7 cellular contexts compared by ENCODE assay signal in the genomic region with DNA sequence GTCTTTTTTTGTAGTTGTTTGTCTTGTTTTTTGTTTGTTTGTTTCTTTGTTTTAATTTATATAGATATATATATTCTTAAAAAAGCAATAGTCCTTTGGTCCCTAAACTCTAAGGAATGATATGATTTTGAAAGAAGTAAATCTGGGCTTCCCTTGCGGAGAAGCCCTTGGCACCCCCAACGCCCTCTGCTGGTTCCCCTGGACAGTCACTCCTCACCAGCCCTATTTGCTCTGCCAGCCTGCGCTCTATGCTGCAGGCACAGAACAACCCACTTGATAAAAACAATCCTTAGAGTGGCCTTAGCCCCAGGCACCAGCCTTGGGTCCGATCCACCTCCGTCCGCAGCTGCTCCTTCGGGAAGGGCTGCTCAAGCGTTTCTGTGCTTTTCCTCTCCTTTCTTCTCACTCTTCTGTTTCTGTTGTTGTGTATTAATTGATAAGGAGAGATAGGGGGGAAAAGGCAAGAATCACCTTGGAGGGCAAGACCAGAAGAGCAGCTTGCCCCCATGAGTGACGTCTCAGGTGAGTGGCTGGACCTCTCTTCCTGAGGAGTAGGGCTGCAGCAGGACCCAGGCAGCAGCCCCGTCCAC.
DNase-seq lines count a peak whose midpoint lies in the region; ATAC-seq and TF ChIP-seq lines count a peak whose summit lies in the region.

No MANE protein-coding gene starts in this region.

- no peak for ATAC-seq in GM21360 (IDR thresholded peaks at IDR 0.05; ENCODE audit: unreplicated experiment)

- DNase-seq in GM12865 (ENCODE audit: low read depth) (peak; percentile 28), NCI-H82 (lab: John Stamatoyannopoulos, UW) (peak; percentile 77), activated T-cell treated with anti-CD3 and anti-CD28 coated beads for 24 hours (ENCODE audit: low read depth) (peak; percentile 18), fibroblast of pulmonary artery (ENCODE audit: low read depth) (peak; percentile 54), amniotic stem cell (lab: John Stamatoyannopoulos, UW) (no peak)
- DNase-seq in stimulated activated CD4-positive, alpha-beta T cell treated with anti-CD3 and anti-CD28 coated beads, Interleukin-12 subunit alpha, Interleukin-12 subunit beta, amount 100 ng/mL, for 24 hours (ENCODE audit: low read depth in 2 of 2), result peak; percentile 16 to 48

- TF ChIP-seq CTCF in GM12865 (IDR thresholded peaks at IDR 0.05; ENCODE audit: insufficient read depth, low read depth, low read length, missing control alignments), result peak; percentile 51
- peak; percentile 64 for TF ChIP-seq CTCF in fibroblast of pulmonary artery (IDR thresholded peaks at IDR 0.05; ENCODE audit: low read length, missing control alignments)

- H3K4me3 ChIP-seq in GM12865 (ENCODE audit: low read depth, low read length) (no peak overlapping the region), fibroblast of pulmonary artery (replicated peaks; ENCODE audit: low read depth, low read length) (no peak overlapping the region)
